In the genomic region with DNA sequence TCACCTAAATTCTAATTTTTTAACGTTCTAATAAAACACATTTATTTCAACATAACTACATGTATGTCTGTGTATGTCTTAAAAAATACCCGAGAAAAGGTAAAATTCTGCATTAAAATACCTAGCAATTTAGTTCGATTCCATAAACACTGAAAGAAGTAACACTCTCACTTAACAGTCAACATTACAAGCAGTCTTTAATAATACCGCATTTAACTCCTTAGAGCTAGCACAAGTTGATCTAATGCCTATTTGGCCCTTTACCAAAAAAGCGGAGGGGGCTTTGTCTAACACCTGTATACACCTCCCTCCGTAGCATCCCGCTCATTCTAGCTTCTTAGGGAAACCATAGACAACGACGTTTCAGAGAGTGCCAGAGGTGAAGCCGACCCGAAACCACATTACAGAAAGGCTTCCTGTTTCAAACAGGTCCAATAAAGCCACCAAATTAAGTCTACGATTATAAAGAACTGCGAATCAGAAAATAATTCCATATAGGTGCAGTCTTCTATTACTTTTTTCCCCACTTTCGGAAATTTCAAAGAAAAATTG, we compare ENCODE assay signal across 8 cellular contexts. TPM values are rescaled to one million over a fixed set of nuclear protein-coding genes. Genes with fewer than 3 reads are reported as not detected.
A peak's percentile ranks its signal among the peaks of the same experiment; 100 is the strongest.
DNase-seq lines count a peak whose midpoint lies in the region; ATAC-seq and TF ChIP-seq lines count a peak whose summit lies in the region.

No MANE protein-coding gene starts in this region.

- H3K9me3 ChIP-seq in CD4-positive, alpha-beta memory T cell (ENCODE audit: control insufficient read depth in 1 of 2, low read length in 2 of 2): no peaks in the 10 kb centered on the region
- no peaks in the 10 kb centered on the region for H3K9me3 ChIP-seq in adipocyte (ENCODE audit: control insufficient read depth, low read length)

- no peak for TF ChIP-seq CTCF in HL-60 (IDR thresholded peaks at IDR 0.05; ENCODE audit: insufficient read depth, low read length)
- no peak for TF ChIP-seq CTCF in omental fat pad (IDR thresholded peaks at IDR 0.05)

- peaks cover 0 to 9% of the 10 kb centered on the region in 2 donors for H3K36me3 Mint-ChIP-seq in CD4-positive, alpha-beta memory T cell
- H3K36me3 Mint-ChIP-seq in stimulated activated memory B cell treated with anti-CD40 and anti-IgM and Interleukin-4, amounts not matched to agents 10 μg/mL and 1 μg/mL and 100 μg/mL, for 72 hours: no peaks in the 10 kb centered on the region

- peak overlapping the region; percentile 85 for H3K27ac ChIP-seq in CD4-positive, alpha-beta memory T cell (ENCODE audit: low read depth, low read length)
- H3K27ac ChIP-seq in HL-60 (replicated peaks): peak overlapping the region; percentile 96

- peaks cover 33% of the 10 kb centered on the region for H3K4me1 ChIP-seq in CD4-positive, alpha-beta memory T cell (ENCODE audit: insufficient read depth, low read length)
- H3K4me1 ChIP-seq in adipocyte (ENCODE audit: control insufficient read depth, insufficient read depth, low read length): peaks cover 48% of the 10 kb centered on the region

- peak overlapping the region; percentile 89 to 98 (median 96) for H3K4me3 Mint-ChIP-seq in CD4-positive, alpha-beta memory T cell
- H3K4me3 Mint-ChIP-seq in stimulated activated memory B cell treated with anti-CD40 and anti-IgM and Interleukin-4, amounts not matched to agents 10 μg/mL and 1 μg/mL and 100 μg/mL, for 72 hours: peak overlapping the region; percentile 84

- peaks cover 32 to 51% (median 42%) of the 10 kb centered on the region in 4 donors for H3K4me1 Mint-ChIP-seq in CD4-positive, alpha-beta memory T cell
- H3K4me1 Mint-ChIP-seq in stimulated activated memory B cell treated with anti-CD40 and anti-IgM and Interleukin-4, amounts not matched to agents 10 μg/mL and 1 μg/mL and 100 μg/mL, for 72 hours: peaks cover 19% of the 10 kb centered on the region

- CTCF ChIA-PET in CD4-positive, alpha-beta memory T cell (lab: Charles Lee; ENCODE audit: partially characterized antibody): interaction anchor here (0.6 to 3.8 kb wide), 4 partner anchors 15 to 655 kb away, joined by 3 to 37 read pairs (median 6); a partner anchor contains a TSS

- H3K36me3 ChIP-seq in CD4-positive, alpha-beta memory T cell (ENCODE audit: insufficient read depth, low read length): no peaks in the 10 kb centered on the region
- H3K36me3 ChIP-seq in adipocyte (ENCODE audit: control insufficient read depth, insufficient read depth, low read length, severe bottlenecking): no peaks in the 10 kb centered on the region

- no peaks in the 10 kb centered on the region for H3K27me3 ChIP-seq in CD4-positive, alpha-beta memory T cell (ENCODE audit: insufficient read depth, low read length)
- no peaks in the 10 kb centered on the region for H3K27me3 ChIP-seq in HL-60 (ENCODE audit: insufficient read depth, poor library complexity, severe bottlenecking)
- H3K27me3 ChIP-seq in adipocyte (replicated peaks; ENCODE audit: control insufficient read depth, insufficient read depth, low read length): no peaks in the 10 kb centered on the region

- no peak for ATAC-seq in stimulated activated memory B cell treated with anti-CD40 and anti-IgM and Interleukin-4, amounts not matched to agents 10 μg/mL and 1 μg/mL and 100 μg/mL, for 72 hours
- no peak for ATAC-seq in omental fat pad (ENCODE audit: low FRiP score)

- POLR2A ChIA-PET in CD4-positive, alpha-beta memory T cell (lab: Charles Lee; ENCODE audit: partially characterized antibody): interaction anchor here (1.1 kb wide), 1 partner anchor 656 kb away, joined by 4 read pairs; a partner anchor contains a TSS

- peaks cover 0 to 2% (median 0%) of the 10 kb centered on the region in 8 donors for H3K9me3 Mint-ChIP-seq in CD4-positive, alpha-beta memory T cell
- no peaks in the 10 kb centered on the region for H3K9me3 Mint-ChIP-seq in stimulated activated memory B cell treated with anti-CD40 and anti-IgM and Interleukin-4, amounts not matched to agents 10 μg/mL and 1 μg/mL and 100 μg/mL, for 72 hours

- DNase-seq in CD4-positive, alpha-beta memory T cell: peak; percentile 57 to 67 (median 60)
- DNase-seq in HL-60 (ENCODE audit: low read depth in 1 of 2, low spot score in 1 of 2) (peak in 1 of 2 experiments; percentile 43), adipocyte (ENCODE audit: low read depth) (peak; percentile 48), iPS-NIHi11 (ENCODE audit: low spot score) (peak; percentile 11), omental fat pad (ENCODE audit: low spot score) (no peak), inferior parietal cortex (ENCODE audit: extremely low spot score) (no peak), AG08395 (ENCODE audit: low spot score) (no peak)

- H3K9ac ChIP-seq in adipocyte (ENCODE audit: low read length): peak overlapping the region; percentile 99

- peaks cover 0 to 4% of the 10 kb centered on the region in 2 donors for H3K27me3 Mint-ChIP-seq in CD4-positive, alpha-beta memory T cell
- H3K27me3 Mint-ChIP-seq in stimulated activated memory B cell treated with anti-CD40 and anti-IgM and Interleukin-4, amounts not matched to agents 10 μg/mL and 1 μg/mL and 100 μg/mL, for 72 hours: peaks cover 19% of the 10 kb centered on the region

- H3K27ac Mint-ChIP-seq in CD4-positive, alpha-beta memory T cell: peak overlapping the region; percentile 98 to 100 (median 99)
- peak overlapping the region; percentile 86 for H3K27ac Mint-ChIP-seq in stimulated activated memory B cell treated with anti-CD40 and anti-IgM and Interleukin-4, amounts not matched to agents 10 μg/mL and 1 μg/mL and 100 μg/mL, for 72 hours

- intact Hi-C loops in CD4-positive, alpha-beta memory T cell (cut with micrococcal nuclease): loop anchor here (5.0 kb wide), 1 partner anchor 2002 kb away; a partner anchor contains a TSS

- peak overlapping the region; percentile 42 to 84 for H3K4me3 ChIP-seq in CD4-positive, alpha-beta memory T cell (ENCODE audit: low read length in 2 of 2)
- H3K4me3 ChIP-seq in HL-60 (replicated peaks; ENCODE audit: insufficient read depth, low read length): peak overlapping the region; percentile 83
- H3K4me3 ChIP-seq in adipocyte (ENCODE audit: low read length): peak overlapping the region; percentile 98

RNA-seq across cellular contexts. Expression of a gene that starts 1.2 kb away (rescaled TPM):
- total RNA-seq in CD4-positive, alpha-beta memory T cell: 10 to 100 TPM; 62.4 to 67.0 TPM
- 10 to 100 TPM; 44.7 to 50.3 TPM for polyA plus RNA-seq in CD4-positive, alpha-beta memory T cell
- 10 to 100 TPM; 70.7 to 98.0 (median 73.6) TPM for total RNA-seq in omental fat pad

RNA-seq across cellular contexts. Expression of a gene that starts 47.3 kb away (rescaled TPM):
- total RNA-seq in CD4-positive, alpha-beta memory T cell: not detected
- polyA plus RNA-seq in CD4-positive, alpha-beta memory T cell: not detected
- total RNA-seq in omental fat pad: under 1 TPM in 3 of 4 donors, not detected in 1; 0.13 to 0.56 (median 0.36) TPM

Comparison
In these comparisons a context has a peak if more than half of its experiments do, and no peak if none do; other contexts are left out.
1. DNase-seq: peak in CD4-positive, alpha-beta memory T cell (5 of 5), adipocyte (single experiment) and iPS-NIHi11 (single experiment); none in omental fat pad (single experiment), inferior parietal cortex (single experiment) and AG08395 (single experiment).
2. Peak in every context shown above with its lines, with median percentiles within 50 percentile points of each other: H3K4me3 ChIP-seq.